Comparison of ENCODE assay signal across 8 cellular contexts in the genomic region with DNA sequence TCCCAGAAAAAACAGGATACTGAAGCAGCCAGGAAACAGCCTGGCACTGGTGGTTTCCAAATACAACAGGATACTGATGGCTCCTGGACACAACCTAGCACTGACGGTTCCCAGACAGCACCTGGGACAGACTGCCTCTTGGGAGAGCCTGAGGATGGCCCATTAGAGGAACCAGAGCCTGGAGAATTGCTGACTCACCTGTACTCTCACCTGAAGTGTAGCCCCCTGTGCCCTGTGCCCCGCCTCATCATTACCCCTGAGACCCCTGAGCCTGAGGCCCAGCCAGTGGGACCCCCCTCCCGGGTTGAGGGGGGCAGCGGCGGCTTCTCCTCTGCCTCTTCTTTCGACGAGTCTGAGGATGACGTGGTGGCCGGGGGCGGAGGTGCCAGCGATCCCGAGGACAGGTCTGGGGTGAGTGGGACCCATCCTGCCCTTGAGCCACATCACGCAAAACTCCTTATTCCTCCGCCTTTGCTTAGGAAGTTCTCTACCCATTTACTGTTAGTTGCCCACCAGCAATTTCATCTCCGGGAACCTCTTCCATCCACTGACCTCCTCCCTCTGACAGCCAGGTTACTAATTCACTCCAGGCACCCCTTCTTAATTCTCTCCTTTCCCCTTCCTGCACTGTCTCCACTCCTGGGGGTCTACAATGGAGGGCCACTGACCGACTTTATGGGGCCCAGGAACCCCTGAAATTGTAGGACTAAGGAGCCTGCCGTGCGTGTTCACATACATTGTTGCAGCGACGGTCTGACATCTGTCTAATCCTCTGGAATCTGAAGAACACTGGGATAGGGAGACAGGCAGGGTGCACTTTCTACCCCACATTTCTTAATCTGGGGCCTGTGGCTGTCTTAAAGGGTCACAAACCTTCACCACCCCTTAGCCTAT. TPM values are rescaled to one million over a fixed set of nuclear protein-coding genes. Genes with fewer than 3 reads are reported as not detected.
DNase-seq lines count a peak whose midpoint lies in the region; ATAC-seq and TF ChIP-seq lines count a peak whose summit lies in the region.

No MANE protein-coding gene starts in this region.

- TF ChIP-seq CTCF in fibroblast of lung (conservative IDR thresholded peaks at IDR 0.05 in 1 of 2, IDR thresholded peaks at IDR 0.05 in 1 of 2; ENCODE audit: low read depth in 1 of 2, low read length in 2 of 2) (no peak), osteocyte (IDR thresholded peaks at IDR 0.05) (no peak)

- peak overlapping the region; percentile 90 for H3K4me3 Mint-ChIP-seq in osteocyte (ENCODE audit: unreplicated experiment)

- H2AFZ ChIP-seq in fibroblast of lung (ENCODE audit: low read length) = no peak overlapping the region

- peaks cover 8% of the 10 kb centered on the region for H3K4me1 ChIP-seq in fibroblast of lung (ENCODE audit: control insufficient read depth, extremely low read depth, insufficient read depth, low read length)

- H3K9me3 ChIP-seq in fibroblast of lung (ENCODE audit: control insufficient read depth, insufficient read depth, low read depth, low read length) = no peaks in the 10 kb centered on the region

- H3K4me3 ChIP-seq in H7 (ENCODE audit: insufficient read depth, low read depth, low read length) (peak overlapping the region; percentile 65), fibroblast of lung (replicated peaks in 1 of 4; ENCODE audit: control extremely low read depth in 1 of 4, insufficient read depth in 1 of 4, low read depth in 3 of 4, low read length in 4 of 4) (peak overlapping the region; percentile 70 to 94 (median 78))

- H3K27ac ChIP-seq in fibroblast of lung (ENCODE audit: insufficient read depth, low read length) = peak overlapping the region; percentile 98

- peaks cover 7% of the 10 kb centered on the region for H3K36me3 Mint-ChIP-seq in osteocyte (ENCODE audit: unreplicated experiment)

- H3K4me2 ChIP-seq in fibroblast of lung (ENCODE audit: extremely low read depth, insufficient read depth, low read length) = peak overlapping the region; percentile 92

- H3K27me3 ChIP-seq in H7 (ENCODE audit: control insufficient read depth, insufficient read depth, low read length) = no peaks in the 10 kb centered on the region
- no peaks in the 10 kb centered on the region for H3K27me3 ChIP-seq in fibroblast of lung (ENCODE audit: control insufficient read depth, insufficient read depth, low read length)

- H3K9me3 Mint-ChIP-seq in osteocyte (ENCODE audit: unreplicated experiment) = no peaks in the 10 kb centered on the region

- H4K20me1 ChIP-seq in fibroblast of lung (ENCODE audit: control insufficient read depth, extremely low read depth, insufficient read depth, low read length) = no peaks in the 10 kb centered on the region

- H3K36me3 ChIP-seq in H7 (replicated peaks; ENCODE audit: control insufficient read depth, insufficient read depth, low read length) (no peaks in the 10 kb centered on the region), fibroblast of lung (ENCODE audit: control insufficient read depth, insufficient read depth, low read length) (no peaks in the 10 kb centered on the region)

- no peak for ATAC-seq in HG03175 (IDR thresholded peaks at IDR 0.05; ENCODE audit: unreplicated experiment)

- H3K27ac Mint-ChIP-seq in osteocyte (ENCODE audit: unreplicated experiment) = peak overlapping the region; percentile 98

- H3K27me3 Mint-ChIP-seq in osteocyte (ENCODE audit: unreplicated experiment) = no peaks in the 10 kb centered on the region

- peaks cover 62% of the 10 kb centered on the region for H3K4me1 Mint-ChIP-seq in osteocyte (ENCODE audit: unreplicated experiment)

- DNase-seq in H7 = peak; percentile 67
- peak; percentile 52 for DNase-seq in SW480 (ENCODE audit: low spot score)
- peak; percentile 10 to 31 for DNase-seq in fibroblast of lung (ENCODE audit: low read depth in 2 of 2)
- no peak for DNase-seq in osteocyte (ENCODE audit: extremely low spot score, unreplicated experiment)
- no peak for DNase-seq in stimulated activated naive CD4-positive, alpha-beta T cell treated with Interleukin-2 at 50 U/mL for 16 hours (lab: John Stamatoyannopoulos, UW)
- DNase-seq in NCI-H2029 (lab: John Stamatoyannopoulos, UW) = no peak
- DNase-seq in amygdala (lab: John Stamatoyannopoulos, UW) = no peak

- H3K9ac ChIP-seq in fibroblast of lung (ENCODE audit: insufficient read depth, low read length) = peak overlapping the region; percentile 86

- peaks cover 46% of the 10 kb centered on the region for H3K79me2 ChIP-seq in fibroblast of lung (ENCODE audit: control insufficient read depth, insufficient read depth, low read length)

RNA-seq across cellular contexts. Expression of a gene that starts 1.2 kb away (rescaled TPM):
- total RNA-seq in H7 (2014; rRNA removed; shearing (Covaris generic)) = 10.5 and 14.0 TPM in 2 replicates
- total RNA-seq in fibroblast of lung (19.5 and 23.1 TPM in 2 replicates), osteocyte (10.9 and 12.0 TPM in 2 replicates)
- polyA plus RNA-seq in fibroblast of lung = 6.5 TPM in 2 replicates
- polyA plus RNA-seq in fibroblast of lung (2012) = 10.3 and 10.6 TPM in 2 replicates
- 15.2 and 15.5 TPM in 2 replicates for polyA minus RNA-seq in fibroblast of lung (ENCODE audit: low replicate concordance)

RNA-seq across cellular contexts. Expression of a gene that starts 1.4 kb away (rescaled TPM):
- 73.8 and 82.7 TPM in 2 replicates for total RNA-seq in H7 (2014; rRNA removed; shearing (Covaris generic))
- total RNA-seq in fibroblast of lung (28.0 and 43.4 TPM in 2 replicates), osteocyte (33.8 and 42.0 TPM in 2 replicates)
- 13.7 and 16.7 TPM in 2 replicates for polyA plus RNA-seq in fibroblast of lung
- polyA plus RNA-seq in fibroblast of lung (2012) = 17.2 and 24.4 TPM in 2 replicates
- 26.2 and 28.8 TPM in 2 replicates for polyA minus RNA-seq in fibroblast of lung (ENCODE audit: low replicate concordance)

RNA-seq across cellular contexts. Expression of a gene that starts 27.7 kb away (rescaled TPM):
- total RNA-seq in H7 (2014; rRNA removed; shearing (Covaris generic)) = 18.3 and 23.1 TPM in 2 replicates
- total RNA-seq in fibroblast of lung (30.6 and 33.4 TPM in 2 replicates), osteocyte (63.2 and 67.1 TPM in 2 replicates)
- 26.2 and 28.2 TPM in 2 replicates for polyA plus RNA-seq in fibroblast of lung
- 39.8 TPM in 2 replicates for polyA plus RNA-seq in fibroblast of lung (2012)
- polyA minus RNA-seq in fibroblast of lung (ENCODE audit: low replicate concordance) = 45.4 and 48.6 TPM in 2 replicates

RNA-seq across cellular contexts. Expression of a gene that starts 32.1 kb away (rescaled TPM):
- 3.1 and 4.7 TPM in 2 replicates for total RNA-seq in H7 (2014; rRNA removed; shearing (Covaris generic))
- total RNA-seq in fibroblast of lung = 0.51 and 1.8 TPM in 2 replicates
- polyA plus RNA-seq in fibroblast of lung = 2.2 and 2.5 TPM in 2 replicates
- polyA plus RNA-seq in fibroblast of lung (2012) = 4.7 and 5.7 TPM in 2 replicates
- polyA minus RNA-seq in fibroblast of lung (ENCODE audit: low replicate concordance) = 11.6 and 15.6 TPM in 2 replicates
- total RNA-seq in osteocyte = 14.6 and 17.0 TPM in 2 replicates

RNA-seq across cellular contexts. Expression of a gene that starts 32.9 kb away (rescaled TPM):
- 440 and 502 TPM in 2 replicates for total RNA-seq in H7 (2014; rRNA removed; shearing (Covaris generic))
- total RNA-seq in fibroblast of lung (22.1 and 41.9 TPM in 2 replicates), osteocyte (48.0 and 53.2 TPM in 2 replicates)
- 74.4 and 134 TPM in 2 replicates for polyA plus RNA-seq in fibroblast of lung
- 54.5 and 108 TPM in 2 replicates for polyA plus RNA-seq in fibroblast of lung (2012)
- polyA minus RNA-seq in fibroblast of lung (ENCODE audit: low replicate concordance) = 179 and 323 TPM in 2 replicates

Comparison
In these comparisons a context has a peak if more than half of its experiments do, and no peak if none do; other contexts are left out.
1. DNase-seq: peak in H7 (single experiment), SW480 (single experiment) and fibroblast of lung (2 of 2); none in osteocyte (single experiment), stimulated activated naive CD4-positive, alpha-beta T cell treated with Interleukin-2 at 50 U/mL for 16 hours (single experiment), NCI-H2029 (single experiment) and amygdala (0 of 56).